Comparison of ENCODE assay signal across 10 cellular contexts in genomic region chr10:3868274-3868669, GRCh38.
DNase-seq lines count a peak whose midpoint lies in the region; ATAC-seq lines count a peak whose summit lies in the region.
"Had no signal": no experiment of that assay in that cellular context is flagged by ENCODE, and none has a peak within 500 bp of the region (broad histone marks: within the 10 kb centered on the region; RNA-seq: fewer than 3 reads in every experiment).

No MANE protein-coding gene starts in this region.

- peak; percentile 51 for DNase-seq in islet precursor cell
- no peak for DNase-seq in NCI-H774 (lab: John Stamatoyannopoulos, UW)
- no peak for DNase-seq in RKO (ENCODE audit: low spot score)
- DNase-seq in left ventricle myocardium superior: no peak
- DNase-seq: brain microvascular endothelial cell, NCI-H187, right lobe of liver had no signal

- intact Hi-C loops in left ventricle myocardium superior (cut with micrococcal nuclease): no loop called here

- ATAC-seq in GM18907 (IDR thresholded peaks at IDR 0.05; ENCODE audit: unreplicated experiment) (peak; percentile 40), GM21515 (IDR thresholded peaks at IDR 0.05; ENCODE audit: unreplicated experiment) (peak; percentile 35), HG03469 (IDR thresholded peaks at IDR 0.05; ENCODE audit: unreplicated experiment) (peak; percentile 31), left ventricle myocardium superior (no peak)
